Comparison of ENCODE assay signal across 23 cellular contexts in genomic region chr11:6334806-6335205, GRCh38.
"Had no signal": no experiment of that assay in that cellular context is flagged by ENCODE, and none has a peak within 500 bp of the region (broad histone marks: within the 10 kb centered on the region; RNA-seq: fewer than 3 reads in every experiment).

No MANE protein-coding gene starts in this region.

- H3K36me3 ChIP-seq: colonic mucosa, esophagus squamous epithelium, gastrocnemius medialis, left lung, lower lobe of right lung had no signal

- H3K27me3 ChIP-seq: colonic mucosa, esophagus squamous epithelium, gastrocnemius medialis, heart right ventricle, left lung had no signal

- H3K4me3 ChIP-seq: colonic mucosa, esophagus squamous epithelium, gastrocnemius medialis, heart right ventricle, left lung, lower lobe of right lung, mucosa of descending colon had no signal

- H3K27ac ChIP-seq: colonic mucosa, epithelial cell of prostate, esophagus squamous epithelium, gastrocnemius medialis, heart right ventricle, left lung, lower lobe of right lung had no signal

- H3K9me3 ChIP-seq: colonic mucosa, esophagus squamous epithelium, gastrocnemius medialis, heart right ventricle, left lung, lower lobe of right lung, mucosa of descending colon had no signal

- DNase-seq: colonic mucosa; cortex of kidney; effector CD8-positive, alpha-beta T cell; effector memory CD8-positive, alpha-beta T cell; endodermal cell; erythroblast; esophagus squamous epithelium; foreskin fibroblast; foreskin melanocyte; gastrocnemius medialis; glutamatergic neuron; head of caudate nucleus; heart right ventricle; hippocampal formation; left cardiac atrium; left lung; left ventricle myocardium superior; lower lobe of right lung; mesenchymal stem cell; mucosa of descending colon; naive B cell had no signal

- ATAC-seq: effector memory CD8-positive, alpha-beta T cell; esophagus mucosa; gastrocnemius medialis; heart right ventricle; left cardiac atrium; left lung; left ventricle myocardium superior; lower lobe of right lung; mucosa of descending colon had no signal

- H3K4me1 ChIP-seq: colonic mucosa had no signal
